18 cellular contexts compared by ENCODE assay signal in genomic region chr3:50648297-50648696, GRCh38. TPM values are rescaled to one million over a fixed set of nuclear protein-coding genes. Genes with fewer than 3 reads are reported as not detected.
DNase-seq lines count a peak whose midpoint lies in the region; TF ChIP-seq lines count a peak whose summit lies in the region.
"Had no signal": no experiment of that assay in that cellular context is flagged by ENCODE, and none has a peak within 500 bp of the region (broad histone marks: within the 10 kb centered on the region; RNA-seq: fewer than 3 reads in every experiment).

No MANE protein-coding gene starts in this region.

- H3K27ac ChIP-seq in H9 (ENCODE audit: insufficient read length, low read depth, low read length) (no peak overlapping the region), angular gyrus (ENCODE audit: low read depth, low read length) (peak overlapping the region; percentile 68), mesendoderm (ENCODE audit: low read depth, low read length) (no peak overlapping the region)
- H3K27ac ChIP-seq: colonic mucosa, GM23248, pancreas, upper lobe of right lung had no signal

- H3K79me2 ChIP-seq in H9 (ENCODE audit: insufficient read depth, low read length) (no peaks in the 10 kb centered on the region), mesendoderm (ENCODE audit: control insufficient read depth, insufficient read depth, low read length) (no peaks in the 10 kb centered on the region)

- no peaks in the 10 kb centered on the region for H3K23me2 ChIP-seq in H9 (ENCODE audit: insufficient read length, low read depth, low read length, poor library complexity, severe bottlenecking)

- H2BK5ac ChIP-seq in H9 (ENCODE audit: insufficient read length, low read length) (no peak overlapping the region), mesendoderm (ENCODE audit: low read length) (no peak overlapping the region)

- H3K4me1 ChIP-seq in H9 (ENCODE audit: insufficient read depth, low read length) (peaks cover 5% of the 10 kb centered on the region; the same call in 1 of the 2 replicates), mesendoderm (ENCODE audit: control insufficient read depth, low read depth, low read length) (peaks cover 21% of the 10 kb centered on the region)
- H3K4me1 ChIP-seq: colonic mucosa, pancreas, upper lobe of right lung had no signal

- DNase-seq in NCI-H1105 treated with DMSO at 0.1 percent for 48 hours (lab: John Stamatoyannopoulos, UW) (peak; percentile 1), NCI-H1105 (lab: John Stamatoyannopoulos, UW) (no peak), H9 (peak; percentile 57), mesendoderm (peak; percentile 76), mesothelial cell of epicardium (ENCODE audit: low spot score in 2 of 2, unreplicated experiment in 2 of 2) (no peak), T1000 (lab: John Stamatoyannopoulos, UW) (no peak), NCI-H146 treated with DMSO at 0.1 percent for 48 hours (lab: John Stamatoyannopoulos, UW; ENCODE audit: unreplicated experiment) (no peak)
- DNase-seq: 8988T; activated T-cell treated with anti-CD3 and anti-CD28 coated beads for 4 hours; colonic mucosa; DMS79 treated with DMSO at 0.1 percent for 48 hours; GM23248; NCI-H1694 treated with DMSO at 0.1 percent for 48 hours; NCI-H526 treated with DMSO at 0.1 percent for 48 hours; pancreas; stimulated activated naive CD4-positive, alpha-beta T cell; upper lobe of right lung had no signal

- no peak overlapping the region for H3K4me3 ChIP-seq in mesendoderm (ENCODE audit: low read length)
- H3K4me3 ChIP-seq: colonic mucosa, GM23248, pancreas, upper lobe of right lung had no signal

- H4K91ac ChIP-seq in H9 (ENCODE audit: insufficient read length, low read depth, low read length), result no peak overlapping the region

- H2BK20ac ChIP-seq in H9 (ENCODE audit: low read depth, low read length, poor library complexity, severe bottlenecking), result no peak overlapping the region

- no peak for TF ChIP-seq CTCF in H9 (conservative IDR thresholded peaks at IDR 0.05)
- TF ChIP-seq CTCF in mesothelial cell of epicardium (IDR thresholded peaks at IDR 0.05; ENCODE audit: unreplicated experiment), result no peak

- H2AFZ ChIP-seq in H9 (ENCODE audit: low read length), result no peak overlapping the region
- H2AFZ ChIP-seq: GM23248 had no signal

- H3K4ac ChIP-seq in H9 (ENCODE audit: low read depth, low read length), result no peak overlapping the region
- H3K4ac ChIP-seq in mesendoderm (ENCODE audit: low read depth, low read length), result no peak overlapping the region

- H3K9ac ChIP-seq in H9 (ENCODE audit: extremely low read depth, insufficient read length, low read length), result no peak overlapping the region
- no peak overlapping the region for H3K9ac ChIP-seq in mesendoderm (ENCODE audit: low read length)
- H3K9ac ChIP-seq: GM23248 had no signal

- WGBS in H9 (ENCODE audit: extremely low coverage, insufficient read length, low lambda C conversion rate), result no CpG with 5 or more reads among the region's 5 CpGs
- WGBS in mesendoderm (ENCODE audit: extremely low coverage, insufficient coverage, low lambda C conversion rate), result no CpG with 5 or more reads among the region's 5 CpGs

- no peak overlapping the region for H2BK12ac ChIP-seq in H9 (ENCODE audit: insufficient read length, low read depth, low read length)

- no peak overlapping the region for H4K8ac ChIP-seq in H9 (replicated peaks; ENCODE audit: insufficient read length, low read depth, low read length)
- no peak overlapping the region for H4K8ac ChIP-seq in mesendoderm (ENCODE audit: low read depth, low read length)

- H3K4me1 Mint-ChIP-seq in H9 (peaks cover 23 to 30% of the 10 kb centered on the region in 2 experiments), mesothelial cell of epicardium (peaks cover 2% of the 10 kb centered on the region)

- no peak overlapping the region for H2AK5ac ChIP-seq in H9 (ENCODE audit: insufficient read length, low read length)
- H2AK5ac ChIP-seq in mesendoderm (ENCODE audit: low read length), result no peak overlapping the region

- 0 out of 7 replicates have a peak overlapping the region, but pooled peaks of 1 of the 3 experiments have one; percentile 17 for H3K27ac Mint-ChIP-seq in H9
- no peak overlapping the region for H3K27ac Mint-ChIP-seq in mesothelial cell of epicardium

- H3K18ac ChIP-seq in H9 (ENCODE audit: insufficient read length, low read depth, low read length) (no peak overlapping the region), mesendoderm (ENCODE audit: low read length) (no peak overlapping the region)

- no peak overlapping the region for H2BK120ac ChIP-seq in H9 (ENCODE audit: low read depth, low read length, poor library complexity, severe bottlenecking)
- H2BK120ac ChIP-seq in mesendoderm (ENCODE audit: low read depth, low read length), result no peak overlapping the region

- no peak overlapping the region for H3K23ac ChIP-seq in H9 (ENCODE audit: insufficient read length, low read depth, low read length)
- no peak overlapping the region for H3K23ac ChIP-seq in mesendoderm (ENCODE audit: low read length)

- H3K27me3 ChIP-seq in H9 (ENCODE audit: insufficient read depth, low read length) (no peaks in the 10 kb centered on the region), mesendoderm (ENCODE audit: insufficient read depth, low read length, poor library complexity) (no peaks in the 10 kb centered on the region)
- H3K27me3 ChIP-seq: colonic mucosa, pancreas, upper lobe of right lung had no signal

- no peaks in the 10 kb centered on the region for H3K9me3 ChIP-seq in H9 (ENCODE audit: control insufficient read depth, low read depth, low read length)
- H3K9me3 ChIP-seq: colonic mucosa, pancreas, upper lobe of right lung had no signal

- H3K14ac ChIP-seq in H9 (ENCODE audit: insufficient read depth, low read length), result no peak overlapping the region

- H4K5ac ChIP-seq in H9 (ENCODE audit: insufficient read length, low read depth, low read length), result no peak overlapping the region
- no peak overlapping the region for H4K5ac ChIP-seq in mesendoderm (ENCODE audit: low read length)

- H3K56ac ChIP-seq in H9 (ENCODE audit: insufficient read length, low read depth, low read length) (no peak overlapping the region), mesendoderm (ENCODE audit: low read length) (no peak overlapping the region)

- no peaks in the 10 kb centered on the region for H3K79me1 ChIP-seq in H9 (ENCODE audit: insufficient read depth, low read depth, low read length, poor library complexity, severe bottlenecking)
- no peaks in the 10 kb centered on the region for H3K79me1 ChIP-seq in mesendoderm (ENCODE audit: low read length)

- H3K36me3 ChIP-seq in mesendoderm (ENCODE audit: control insufficient read depth, insufficient read depth, low read length), result peaks cover under 1% of the 10 kb centered on the region
- H3K36me3 ChIP-seq: colonic mucosa had no signal

- H3K27me3 Mint-ChIP-seq in H9 (ENCODE audit: low read depth), result no peaks in the 10 kb centered on the region
- H3K27me3 Mint-ChIP-seq in mesothelial cell of epicardium (ENCODE audit: low read depth), result no peaks in the 10 kb centered on the region

- H3K36me3 Mint-ChIP-seq in H9 (ENCODE audit: insufficient read depth in 1 of 3, low read depth in 3 of 3), result peaks cover 6 to 29% (median 15%) of the 10 kb centered on the region in 3 experiments; a peak in 6 of 7 replicates
- peaks cover 19% of the 10 kb centered on the region for H3K36me3 Mint-ChIP-seq in mesothelial cell of epicardium

- H3K4me3 Mint-ChIP-seq in H9 (no peak overlapping the region), mesothelial cell of epicardium (no peak overlapping the region)

- H3K9me3 Mint-ChIP-seq in H9 (no peaks in the 10 kb centered on the region), mesothelial cell of epicardium (no peaks in the 10 kb centered on the region)

- no peak overlapping the region for H3T11ph ChIP-seq in H9 (ENCODE audit: low read length)

- no peak overlapping the region for H2BK15ac ChIP-seq in H9 (ENCODE audit: low read depth, low read length)
- H2BK15ac ChIP-seq in mesendoderm (replicated peaks; ENCODE audit: low read depth), result no peak overlapping the region

- no peak overlapping the region for H3K4me2 ChIP-seq in H9 (ENCODE audit: insufficient read depth, insufficient read length, low read length)
- H3K4me2 ChIP-seq in mesendoderm (ENCODE audit: low read length), result no peak overlapping the region

- H4K20me1 ChIP-seq in H9 (ENCODE audit: control insufficient read depth, insufficient read depth, insufficient read length), result no peaks in the 10 kb centered on the region

RNA-seq across cellular contexts. Expression of gene DOCK3, which starts 26.4 kb away (rescaled TPM):
- total RNA-seq in H9 (2021) (7.0 and 8.3 TPM in 2 replicates), mesothelial cell of epicardium (21.0 to 21.6 TPM (median 21.4 TPM) in 3 replicates)
- polyA plus RNA-seq in mesendoderm (2013, experiment 1 of 2), result 0.93 TPM
- 0.91 TPM for polyA plus RNA-seq in mesendoderm (2013, experiment 2 of 2)

RNA-seq across cellular contexts. Expression of gene MAPKAPK3, which starts 31.3 kb away (rescaled TPM):
- total RNA-seq in H9 (2021) (57.0 and 57.9 TPM in 2 replicates), mesothelial cell of epicardium (33.6 to 36.8 TPM (median 35.9 TPM) in 3 replicates)
- 35.2 TPM for polyA plus RNA-seq in mesendoderm (2013, experiment 1 of 2)
- 36.3 TPM for polyA plus RNA-seq in mesendoderm (2013, experiment 2 of 2)

RNA-seq across cellular contexts. Expression of gene CISH, which starts 36.7 kb away (rescaled TPM):
- total RNA-seq in H9 (2021) (1.7 and 2.2 TPM in 2 replicates), mesothelial cell of epicardium (15.2 to 16.7 TPM (median 15.2 TPM) in 3 replicates)
- polyA plus RNA-seq in mesendoderm (2013, experiment 1 of 2), result 2.4 TPM
- polyA plus RNA-seq in mesendoderm (2013, experiment 2 of 2), result 2.3 TPM

Comparison
In these comparisons a context has a peak if more than half of its experiments do, and no peak if none do; other contexts are left out.
1. DNase-seq: peak in NCI-H1105 treated with DMSO at 0.1 percent for 48 hours (single experiment), H9 (single experiment) and mesendoderm (single experiment); none in NCI-H1105 (single experiment), mesothelial cell of epicardium (0 of 2), T1000 (single experiment) and NCI-H146 treated with DMSO at 0.1 percent for 48 hours (single experiment).